9 cellular contexts compared by ENCODE assay signal in genomic region chr19:33248954-33249613, GRCh38. TPM values are rescaled to one million over a fixed set of nuclear protein-coding genes. Genes with fewer than 3 reads are reported as not detected.
DNase-seq lines count a peak whose midpoint lies in the region; ATAC-seq, FAIRE-seq and TF ChIP-seq lines count a peak whose summit lies in the region.
"Had no signal": no experiment of that assay in that cellular context is flagged by ENCODE, and none has a peak within 500 bp of the region (broad histone marks: within the 10 kb centered on the region; RNA-seq: fewer than 3 reads in every experiment).

No MANE protein-coding gene starts in this region.

- H3K4me1 ChIP-seq in stomach = peaks cover 0 to 16% (median 0%) of the 10 kb centered on the region in 4 donors

- TF ChIP-seq POLR2A in stomach (IDR thresholded peaks at IDR 0.05) = no peak

- no peaks in the 10 kb centered on the region for H3K4me1 Mint-ChIP-seq in activated CD4-positive, alpha-beta memory T cell treated with anti-CD3 and anti-CD28 coated beads for 36 hours (ENCODE audit: low read depth)
- H3K4me1 Mint-ChIP-seq in activated CD4-positive, alpha-beta memory T cell treated with anti-CD3 and anti-CD28 coated beads, Interleukin-2, amount 10 ng/mL, durations not matched to agents 7 days and 5 days = no peaks in the 10 kb centered on the region

- H3K4me3 ChIP-seq in stomach = no peak overlapping the region

- TF ChIP-seq EP300 in stomach (IDR thresholded peaks at IDR 0.05) = no peak

- TF ChIP-seq CTCF in stomach (IDR thresholded peaks at IDR 0.05) = no peak

- POLR2A ChIA-PET in activated CD4-positive, alpha-beta memory T cell treated with anti-CD3 and anti-CD28 coated beads for 36 hours (lab: Charles Lee) = no interaction called here
- POLR2A ChIA-PET in activated CD4-positive, alpha-beta memory T cell treated with anti-CD3 and anti-CD28 coated beads, Interleukin-2, amount 10 ng/mL, durations not matched to agents 7 days and 5 days (lab: Charles Lee) = no interaction called here

- H3K36me3 Mint-ChIP-seq in activated CD4-positive, alpha-beta memory T cell treated with anti-CD3 and anti-CD28 coated beads for 36 hours = no peaks in the 10 kb centered on the region
- H3K36me3 Mint-ChIP-seq in activated CD4-positive, alpha-beta memory T cell treated with anti-CD3 and anti-CD28 coated beads, Interleukin-2, amount 10 ng/mL, durations not matched to agents 7 days and 5 days (ENCODE audit: low read depth) = no peaks in the 10 kb centered on the region

- intact Hi-C loops in activated CD4-positive, alpha-beta memory T cell treated with anti-CD3 and anti-CD28 coated beads for 36 hours (cut with micrococcal nuclease) = no loop called here
- intact Hi-C loops in stomach (cut with DNase I; ENCODE audit: low total_unique reads) = loop anchor here (10.0 kb wide), 1 partner anchor 526 kb away; no protein-coding TSS in a partner anchor

- peak; percentile 31 for DNase-seq in activated CD4-positive, alpha-beta memory T cell treated with anti-CD3 and anti-CD28 coated beads for 36 hours
- no peak for DNase-seq in activated CD4-positive, alpha-beta memory T cell treated with anti-CD3 and anti-CD28 coated beads, Interleukin-2, amount 10 ng/mL, durations not matched to agents 7 days and 5 days
- peak; percentile 31 for DNase-seq in RCC 7860 (ENCODE audit: low spot score)
- peak; percentile 42 for DNase-seq in iPS-NIHi7 (ENCODE audit: extremely low spot score)
- peak; percentile 30 for DNase-seq in stomach
- DNase-seq in mucosa of gallbladder (ENCODE audit: low spot score) = no peak
- no peak for DNase-seq in occipital lobe (lab: John Stamatoyannopoulos, UW)

- H3K36me3 ChIP-seq in stomach = no peaks in the 10 kb centered on the region

- 46 to 70% (median 51%) methylated on average over 2 to 28 of the region's 28 CpGs for WGBS in stomach, 5 donors

- H3K4me3 Mint-ChIP-seq in activated CD4-positive, alpha-beta memory T cell treated with anti-CD3 and anti-CD28 coated beads for 36 hours = no peak overlapping the region
- no peak overlapping the region for H3K4me3 Mint-ChIP-seq in activated CD4-positive, alpha-beta memory T cell treated with anti-CD3 and anti-CD28 coated beads, Interleukin-2, amount 10 ng/mL, durations not matched to agents 7 days and 5 days

- ATAC-seq in HG02884 (IDR thresholded peaks at IDR 0.05; ENCODE audit: unreplicated experiment) = no peak
- ATAC-seq: activated CD4-positive, CD25-positive, alpha-beta regulatory T cell treated with anti-CD3 and anti-CD28 coated beads, Interleukin-2, amount 50 U/mL, for 24 hours had no signal

- no peak overlapping the region for H3K27ac ChIP-seq in stomach

- CTCF ChIA-PET in activated CD4-positive, alpha-beta memory T cell treated with anti-CD3 and anti-CD28 coated beads for 36 hours (lab: Charles Lee) = interaction anchor here (1.8 kb wide), 1 partner anchor 13 kb away, joined by 7 read pairs; no protein-coding TSS in a partner anchor
- CTCF ChIA-PET in activated CD4-positive, alpha-beta memory T cell treated with anti-CD3 and anti-CD28 coated beads, Interleukin-2, amount 10 ng/mL, durations not matched to agents 7 days and 5 days (lab: Charles Lee) = no interaction called here

- peaks cover 10% of the 10 kb centered on the region for H3K9me3 Mint-ChIP-seq in activated CD4-positive, alpha-beta memory T cell treated with anti-CD3 and anti-CD28 coated beads for 36 hours
- peaks cover 3% of the 10 kb centered on the region for H3K9me3 Mint-ChIP-seq in activated CD4-positive, alpha-beta memory T cell treated with anti-CD3 and anti-CD28 coated beads, Interleukin-2, amount 10 ng/mL, durations not matched to agents 7 days and 5 days

- FAIRE-seq in RCC 7860 (lab: Jason Lieb, UNC) = no peak

- peaks cover 0 to 9% (median 6%) of the 10 kb centered on the region in 4 donors for H3K9me3 ChIP-seq in stomach

- H3K27me3 ChIP-seq in stomach = peaks cover 0 to 30% (median 0%) of the 10 kb centered on the region in 3 donors

- H3K27me3 Mint-ChIP-seq in activated CD4-positive, alpha-beta memory T cell treated with anti-CD3 and anti-CD28 coated beads for 36 hours = no peaks in the 10 kb centered on the region
- H3K27me3 Mint-ChIP-seq in activated CD4-positive, alpha-beta memory T cell treated with anti-CD3 and anti-CD28 coated beads, Interleukin-2, amount 10 ng/mL, durations not matched to agents 7 days and 5 days = peaks cover 2% of the 10 kb centered on the region

- H3K27ac Mint-ChIP-seq in activated CD4-positive, alpha-beta memory T cell treated with anti-CD3 and anti-CD28 coated beads for 36 hours = no peak overlapping the region
- no peak overlapping the region for H3K27ac Mint-ChIP-seq in activated CD4-positive, alpha-beta memory T cell treated with anti-CD3 and anti-CD28 coated beads, Interleukin-2, amount 10 ng/mL, durations not matched to agents 7 days and 5 days

RNA-seq across cellular contexts. Expression of gene SLC7A10, which starts 23.4 kb away (rescaled TPM):
- total RNA-seq in activated CD4-positive, alpha-beta memory T cell treated with anti-CD3 and anti-CD28 coated beads for 36 hours = not detected
- total RNA-seq in activated CD4-positive, alpha-beta memory T cell treated with anti-CD3 and anti-CD28 coated beads, Interleukin-2, amount 10 ng/mL, durations not matched to agents 7 days and 5 days = not detected
- total RNA-seq in stomach = under 1 TPM in 1 of 5 donors, not detected in 4; 0.73 TPM
- not detected for polyA plus RNA-seq in stomach
- total RNA-seq in mucosa of gallbladder = not detected
- 2.5 TPM for total RNA-seq in occipital lobe

RNA-seq across cellular contexts. Expression of gene CEBPA, which starts 53.2 kb away (rescaled TPM):
- under 1 TPM; 0.22 to 0.33 TPM for total RNA-seq in activated CD4-positive, alpha-beta memory T cell treated with anti-CD3 and anti-CD28 coated beads for 36 hours
- total RNA-seq in activated CD4-positive, alpha-beta memory T cell treated with anti-CD3 and anti-CD28 coated beads, Interleukin-2, amount 10 ng/mL, durations not matched to agents 7 days and 5 days = under 1 TPM; 0.18 to 0.20 TPM
- total RNA-seq in stomach (100 to 1,000 TPM in 1 of 5 donors, 10 to 100 TPM in 3, 1 to 10 TPM in 1; 9.9 to 167 (median 18.7) TPM), mucosa of gallbladder (22.2 TPM), occipital lobe (2.8 TPM)
- polyA plus RNA-seq in stomach = 10 to 100 TPM; 14.6 to 22.6 (median 19.1) TPM

RNA-seq across cellular contexts. Expression of gene LRP3, which starts 55.0 kb away (rescaled TPM):
- total RNA-seq in activated CD4-positive, alpha-beta memory T cell treated with anti-CD3 and anti-CD28 coated beads for 36 hours = under 1 TPM; 0.19 to 0.22 TPM
- total RNA-seq in activated CD4-positive, alpha-beta memory T cell treated with anti-CD3 and anti-CD28 coated beads, Interleukin-2, amount 10 ng/mL, durations not matched to agents 7 days and 5 days = not detected
- 10 to 100 TPM in 4 of 5 donors, 1 to 10 TPM in 1; 7.5 to 26.6 (median 18.1) TPM for total RNA-seq in stomach
- polyA plus RNA-seq in stomach = 10 to 100 TPM in 2 of 3 donors, 1 to 10 TPM in 1; 8.4 to 14.0 (median 10.3) TPM
- total RNA-seq in mucosa of gallbladder = 25.7 TPM
- 96.2 TPM for total RNA-seq in occipital lobe

Comparison
In these comparisons a context has a peak if more than half of its experiments do, and no peak if none do; other contexts are left out.
1. DNase-seq: peak in activated CD4-positive, alpha-beta memory T cell treated with anti-CD3 and anti-CD28 coated beads for 36 hours (single experiment), RCC 7860 (single experiment), iPS-NIHi7 (single experiment) and stomach (single experiment); none in activated CD4-positive, alpha-beta memory T cell treated with anti-CD3 and anti-CD28 coated beads, Interleukin-2, amount 10 ng/mL, durations not matched to agents 7 days and 5 days (single experiment), mucosa of gallbladder (single experiment) and occipital lobe (single experiment).
2. RNA of gene LRP3, which starts 55.0 kb away (total RNA-seq): 96.2 TPM in occipital lobe (single experiment), 25.7 TPM in mucosa of gallbladder (single experiment) and 7.5 to 26.6 TPM in stomach; 0.19 to 0.22 TPM in activated CD4-positive, alpha-beta memory T cell treated with anti-CD3 and anti-CD28 coated beads for 36 hours and not detected in activated CD4-positive, alpha-beta memory T cell treated with anti-CD3 and anti-CD28 coated beads, Interleukin-2, amount 10 ng/mL, durations not matched to agents 7 days and 5 days; every median in the first group is over 4 times any median in the second.